22 cellular contexts compared by ENCODE assay signal in genomic region chr11:24593332-24593731, GRCh38.
"Had no signal": no experiment of that assay in that cellular context is flagged by ENCODE, and none has a peak within 500 bp of the region (broad histone marks: within the 10 kb centered on the region; RNA-seq: fewer than 3 reads in every experiment).

No MANE protein-coding gene starts in this region.

- H3K4me1 ChIP-seq: adrenal gland, ascending aorta, gastrocnemius medialis, left lung, pancreas, psoas muscle, right atrium auricular region, thyroid gland had no signal

- H3K9me3 ChIP-seq: adrenal gland, ascending aorta, gastrocnemius medialis, left lung, neutrophil, pancreas, psoas muscle, right atrium auricular region, thyroid gland had no signal

- ATAC-seq: activated CD8-positive, alpha-beta T cell treated with anti-CD3 and anti-CD28 coated beads, Interleukin-2, amount 10 ng/mL, durations not matched to agents 7 days and 5 days; activated T-helper 17 cell treated with anti-CD3 and anti-CD28 coated beads, Interleukin-2, amount 50 U/mL, for 72 hours; gastrocnemius medialis; left lung; pancreas; stimulated activated naive CD8-positive, alpha-beta T cell treated with anti-CD3 and anti-CD28 coated beads, Interleukin-15, Interleukin-2, amounts not matched to agents 100 U/mL and 50 U/mL, for 24 hours had no signal

- H3K4me3 ChIP-seq: adrenal gland, ascending aorta, coronary artery, gastrocnemius medialis, left lung, pancreas, psoas muscle, right atrium auricular region, thyroid gland had no signal

- H3K36me3 ChIP-seq: adrenal gland, ascending aorta, gastrocnemius medialis, left lung, neutrophil, pancreas, right atrium auricular region, thyroid gland had no signal

- H3K27me3 ChIP-seq: adrenal gland, ascending aorta, gastrocnemius medialis, left lung, neutrophil, pancreas, right atrium auricular region, thyroid gland had no signal

- H3K27ac ChIP-seq: adrenal gland, ascending aorta, coronary artery, gastrocnemius medialis, left lung, neutrophil, pancreas, psoas muscle, right atrium auricular region, thyroid gland had no signal

- DNase-seq: activated CD4-positive, alpha-beta T cell treated with anti-CD3 and anti-CD28 coated beads for 1 hour; activated CD4-positive, alpha-beta T cell treated with anti-CD3 and anti-CD28 coated beads, Interleukin-2, amount 50 U/mL, for 1 hour; activated CD8-positive, alpha-beta T cell treated with anti-CD3 and anti-CD28 coated beads, Interleukin-2, amount 10 ng/mL, durations not matched to agents 7 days and 5 days; activated T-cell treated with anti-CD3 and anti-CD28 coated beads, Interleukin-2, amount 50 U/mL, for 1 hour; cerebellar nuclear complex; gastrocnemius medialis; hippocampal formation; kidney glomerular epithelial cell; left lung; pancreas; psoas muscle; stimulated activated CD4-positive, alpha-beta T cell treated with anti-CD3 and anti-CD28 coated beads, Interleukin-12 subunit alpha, Interleukin-12 subunit beta, amount 100 ng/mL, for 4 hours; stimulated activated CD4-positive, alpha-beta T cell treated with anti-CD3 and anti-CD28 coated beads, Interleukin-4, amount 100 ng/mL, for 4 hours; stimulated activated naive CD8-positive, alpha-beta T cell treated with anti-CD3 and anti-CD28 coated beads, Interleukin-15, Interleukin-2, amounts not matched to agents 100 U/mL and 50 U/mL, for 24 hours; T-helper 1 cell; thyroid gland had no signal
